9 cellular contexts compared by ENCODE assay signal in genomic region chr7:135168489-135169140, GRCh38. TPM values are rescaled to one million over a fixed set of nuclear protein-coding genes. Genes with fewer than 3 reads are reported as not detected.
DNase-seq lines count a peak whose midpoint lies in the region; ATAC-seq and TF ChIP-seq lines count a peak whose summit lies in the region.
"Had no signal": no experiment of that assay in that cellular context is flagged by ENCODE, and none has a peak within 500 bp of the region (broad histone marks: within the 10 kb centered on the region; RNA-seq: fewer than 3 reads in every experiment).

No MANE protein-coding gene starts in this region.

- no peak for ATAC-seq in HG03108 (IDR thresholded peaks at IDR 0.05; ENCODE audit: unreplicated experiment)

- H3K79me2 ChIP-seq in DOHH2 (ENCODE audit: control insufficient read depth, low read length): peaks cover 60% of the 10 kb centered on the region
- H3K79me2 ChIP-seq in OCI-LY3 (ENCODE audit: low read length): peaks cover 19% of the 10 kb centered on the region

- H3K4me3 ChIP-seq in DOHH2 (ENCODE audit: low read length): peak overlapping the region; percentile 88
- peak overlapping the region; percentile 92 for H3K4me3 ChIP-seq in OCI-LY3 (ENCODE audit: low read length)
- H3K4me3 ChIP-seq in endocrine pancreas (ENCODE audit: control insufficient read depth, insufficient read depth, low read length): no peak overlapping the region
- H3K4me3 ChIP-seq in skeletal muscle satellite cell (ENCODE audit: low read length): peak overlapping the region; percentile 91

- H3K27me3 ChIP-seq in DOHH2 (ENCODE audit: control insufficient read depth, low read length) (no peaks in the 10 kb centered on the region), OCI-LY3 (ENCODE audit: low read depth, low read length) (no peaks in the 10 kb centered on the region), endocrine pancreas (ENCODE audit: control insufficient read depth, insufficient read depth, low read length) (no peaks in the 10 kb centered on the region), skeletal muscle satellite cell (ENCODE audit: control insufficient read depth, insufficient read depth, low read length) (no peaks in the 10 kb centered on the region)

- no peak for DNase-seq in glomerular visceral epithelial cell (ENCODE audit: extremely low spot score)
- DNase-seq in COLO668 (lab: John Stamatoyannopoulos, UW; ENCODE audit: unreplicated experiment): no peak
- no peak for DNase-seq in NCI-H748 treated with DMSO at 0.1 percent for 48 hours (lab: John Stamatoyannopoulos, UW)
- DNase-seq: NCI-H226 had no signal

- peaks cover 22% of the 10 kb centered on the region for H3K4me1 ChIP-seq in DOHH2 (ENCODE audit: control insufficient read depth, low read length)
- H3K4me1 ChIP-seq in OCI-LY3 (ENCODE audit: low read length): peaks cover 30% of the 10 kb centered on the region
- no peaks in the 10 kb centered on the region for H3K4me1 ChIP-seq in endocrine pancreas (ENCODE audit: control insufficient read depth, insufficient read depth, low read length)
- peaks cover 20% of the 10 kb centered on the region for H3K4me1 ChIP-seq in skeletal muscle satellite cell (ENCODE audit: control insufficient read depth, insufficient read depth, low read length)

- no peaks in the 10 kb centered on the region for H3K9me2 ChIP-seq in DOHH2 (replicated peaks; ENCODE audit: control insufficient read depth, low read length)

- peaks cover 67% of the 10 kb centered on the region for H3K36me3 ChIP-seq in DOHH2 (ENCODE audit: control insufficient read depth, low read length)
- peaks cover 49% of the 10 kb centered on the region for H3K36me3 ChIP-seq in OCI-LY3 (replicated peaks; ENCODE audit: low read depth, low read length)
- H3K36me3 ChIP-seq in endocrine pancreas (ENCODE audit: control insufficient read depth, insufficient read depth, low read length): peaks cover 3% of the 10 kb centered on the region
- H3K36me3 ChIP-seq in skeletal muscle satellite cell (ENCODE audit: insufficient read depth, low read length): peaks cover 51% of the 10 kb centered on the region

- H3K4me2 ChIP-seq in DOHH2 (ENCODE audit: low read length) (peak overlapping the region; percentile 81), OCI-LY3 (ENCODE audit: low read length) (peak overlapping the region; percentile 98), skeletal muscle satellite cell (ENCODE audit: low read length) (peak overlapping the region; percentile 93)

- H3K9ac ChIP-seq in OCI-LY3 (ENCODE audit: low read length) (no peak overlapping the region), endocrine pancreas (ENCODE audit: control insufficient read depth, insufficient read depth, low read length) (peak overlapping the region; percentile 6), skeletal muscle satellite cell (ENCODE audit: low read depth, low read length) (no peak overlapping the region)

- no peak overlapping the region for H2AFZ ChIP-seq in OCI-LY3 (ENCODE audit: low read depth, low read length)

- no peaks in the 10 kb centered on the region for H3K9me3 ChIP-seq in DOHH2 (ENCODE audit: control insufficient read depth, insufficient read depth, low read length)
- H3K9me3 ChIP-seq in OCI-LY3 (ENCODE audit: insufficient read depth, low read length): no peaks in the 10 kb centered on the region
- no peaks in the 10 kb centered on the region for H3K9me3 ChIP-seq in endocrine pancreas (ENCODE audit: control insufficient read depth, low read length)
- H3K9me3 ChIP-seq in skeletal muscle satellite cell (replicated peaks; ENCODE audit: low read length): no peaks in the 10 kb centered on the region

- H4K20me1 ChIP-seq in DOHH2 (ENCODE audit: control insufficient read depth, insufficient read depth, low read depth, low read length): no peaks in the 10 kb centered on the region
- peaks cover 16% of the 10 kb centered on the region for H4K20me1 ChIP-seq in OCI-LY3 (ENCODE audit: insufficient read depth, low read length)

- H3K27ac ChIP-seq in DOHH2 (ENCODE audit: low read depth, low read length): no peak overlapping the region
- no peak overlapping the region for H3K27ac ChIP-seq in OCI-LY3 (ENCODE audit: low read length)

- TF ChIP-seq CTCF in DOHH2 (IDR thresholded peaks at IDR 0.05; ENCODE audit: low read depth, low read length, poor library complexity, severe bottlenecking): no peak
- no peak for TF ChIP-seq CTCF in OCI-LY3 (IDR thresholded peaks at IDR 0.05; ENCODE audit: low read depth, low read length)

- peaks cover 7% of the 10 kb centered on the region for H3F3A ChIP-seq in DOHH2 (ENCODE audit: control insufficient read depth, insufficient read depth)

RNA-seq across cellular contexts. Expression of gene CYREN, which starts 1.9 kb away (rescaled TPM):
- 32.8 and 35.7 TPM in 2 replicates for total RNA-seq in skeletal muscle satellite cell (2012; rRNA removed)

RNA-seq across cellular contexts. Expression of gene TMEM140, which starts 20.7 kb away (rescaled TPM):
- total RNA-seq in skeletal muscle satellite cell (2012; rRNA removed): 2.0 and 5.3 TPM in 2 replicates

RNA-seq across cellular contexts. Expression of gene WDR91, which starts 42.7 kb away (rescaled TPM):
- total RNA-seq in skeletal muscle satellite cell (2012; rRNA removed): 3.0 and 5.7 TPM in 2 replicates
